Comparison of ENCODE assay signal across 22 cellular contexts in the genomic region with DNA sequence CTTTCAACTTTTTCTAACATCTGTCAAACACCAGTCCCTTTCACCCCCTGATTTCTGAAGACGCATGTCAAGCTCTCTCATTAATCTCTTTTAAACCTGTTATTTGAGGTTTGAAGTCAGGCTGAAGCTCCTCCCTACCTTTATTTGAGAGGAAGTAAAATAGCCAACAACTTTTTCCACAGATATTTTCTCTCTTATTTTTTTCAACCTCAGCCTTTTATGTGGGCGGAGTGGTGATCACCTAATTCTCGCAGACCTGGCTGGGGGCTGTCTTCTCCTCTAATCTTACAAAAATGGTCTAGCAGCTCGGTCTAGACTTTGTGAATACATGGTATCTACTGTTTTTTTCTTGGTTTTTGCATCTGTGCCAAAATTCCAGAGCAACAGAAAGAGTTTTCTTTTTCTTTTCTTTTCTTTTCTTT.
"Had no signal": no experiment of that assay in that cellular context is flagged by ENCODE, and none has a peak within 500 bp of the region (broad histone marks: within the 10 kb centered on the region; RNA-seq: fewer than 3 reads in every experiment).

No MANE protein-coding gene starts in this region.

- H3K9me3 ChIP-seq: adrenal gland, ascending aorta, breast epithelium, esophagus muscularis mucosa, gastrocnemius medialis, left ventricle myocardium inferior, suprapubic skin had no signal

- DNase-seq: activated B cell treated with CpG ODN at 0.5 μM for 24 hours; activated CD4-positive, alpha-beta T cell treated with anti-CD3 and anti-CD28 coated beads for 36 hours; activated CD4-positive, alpha-beta T cell treated with anti-CD3 and anti-CD28 coated beads, Interleukin-2, amount 50 U/mL, for 4 hours; activated CD8-positive, alpha-beta memory T cell treated with anti-CD3 and anti-CD28 coated beads for 24 hours; activated CD8-positive, alpha-beta memory T cell treated with anti-CD3 and anti-CD28 coated beads, Interleukin-2, amount 50 U/mL, for 48 hours; activated naive CD4-positive, alpha-beta T cell; activated T-cell treated with anti-CD3 and anti-CD28 coated beads, Interleukin-2, amount 50 U/mL, for 4 hours; adrenal gland; gastrocnemius medialis; hippocampal formation; left ventricle myocardium inferior; nucleus accumbens; small intestine; stimulated activated CD4-positive, alpha-beta T cell treated with anti-CD3 and anti-CD28 coated beads, Interleukin-2, amount 100 ng/mL, for 24 hours; stimulated activated naive CD8-positive, alpha-beta T cell treated with anti-CD3 and anti-CD28 coated beads, Interleukin-15, amount 100 ng/mL, for 72 hours; T-helper 9 cell; trophoblast cell had no signal

- H3K27me3 ChIP-seq: adrenal gland, ascending aorta, breast epithelium, esophagus muscularis mucosa, gastrocnemius medialis, suprapubic skin had no signal

- H3K4me3 ChIP-seq: adrenal gland, ascending aorta, breast epithelium, coronary artery, esophagus muscularis mucosa, gastrocnemius medialis, left ventricle myocardium inferior, suprapubic skin had no signal

- H3K4me1 ChIP-seq: adrenal gland, ascending aorta, breast epithelium, esophagus muscularis mucosa, gastrocnemius medialis, left ventricle myocardium inferior, suprapubic skin had no signal

- H3K27ac ChIP-seq: adrenal gland, ascending aorta, breast epithelium, coronary artery, esophagus muscularis mucosa, gastrocnemius medialis, left ventricle myocardium inferior, suprapubic skin had no signal

- H3K36me3 ChIP-seq: adrenal gland, ascending aorta, breast epithelium, esophagus muscularis mucosa, gastrocnemius medialis, left ventricle myocardium inferior, suprapubic skin had no signal
